In the genomic region with DNA sequence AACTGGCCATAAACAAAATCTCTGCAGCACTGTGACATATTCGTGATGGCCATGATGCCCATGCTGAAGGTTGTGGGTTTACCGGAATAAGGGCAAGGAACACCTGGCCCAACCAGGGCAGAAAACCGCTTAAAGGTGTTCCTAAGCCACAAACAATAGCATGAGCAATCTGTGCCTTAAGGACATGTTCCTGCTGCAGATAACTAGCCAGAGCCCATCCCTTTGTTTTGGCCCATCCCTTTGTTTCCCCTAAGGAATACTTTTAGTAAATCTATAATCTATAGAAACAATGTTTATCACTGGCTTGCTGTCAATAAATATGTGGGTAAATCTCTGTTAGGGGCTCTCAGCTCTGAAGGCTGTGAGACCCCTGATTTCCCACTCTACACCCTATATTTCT, we compare ENCODE assay signal across 16 cellular contexts. TPM values are rescaled to one million over a fixed set of nuclear protein-coding genes. Genes with fewer than 3 reads are reported as not detected.
"Had no signal": no experiment of that assay in that cellular context is flagged by ENCODE, and none has a peak within 500 bp of the region (broad histone marks: within the 10 kb centered on the region; RNA-seq: fewer than 3 reads in every experiment).

No MANE protein-coding gene starts in this region.

RNA-seq across cellular contexts. Expression of gene THEM5, which starts 47.3 kb away (rescaled TPM):
- total RNA-seq: colonic mucosa, dermis microvascular lymphatic vessel endothelial cell, endodermal cell, gastrocnemius medialis, glomerular endothelial cell, kidney epithelial cell, left cardiac atrium, left lung, left ventricle myocardium superior, lower lobe of right lung, lung microvascular endothelial cell, mesenteric fat pad, mesothelial cell of epicardium, mucosa of descending colon, myocyte had no signal
- polyA plus RNA-seq: heart right ventricle had no signal
